ENCODE assay signal across 1 cellular context in the genomic region with DNA sequence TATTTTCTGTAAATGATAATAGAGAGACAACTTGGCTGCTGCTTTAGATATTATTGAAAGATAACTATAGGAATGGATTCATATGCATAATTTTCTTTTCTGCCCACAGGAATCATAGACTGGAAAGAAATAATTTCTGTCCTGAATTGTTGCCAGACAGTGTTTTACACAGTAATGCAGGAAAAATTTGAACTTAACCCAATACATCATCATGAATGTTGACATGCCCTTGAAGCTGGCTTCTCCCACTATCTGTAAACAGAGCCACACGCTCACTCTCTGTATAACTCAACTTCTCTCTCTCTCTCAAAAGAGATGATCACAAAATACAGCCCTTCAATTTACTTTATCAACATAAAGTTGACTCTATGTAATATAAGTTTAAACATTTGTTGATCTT.
TF ChIP-seq lines count a peak whose summit lies in the region.

No MANE protein-coding gene starts in this region.

TF ChIP-seq in HepG2, 621 proteins besides CTCF, POLR2A, EP300 and RAD21 (continued from another document):
- TF ChIP-seq, protein P1, sequence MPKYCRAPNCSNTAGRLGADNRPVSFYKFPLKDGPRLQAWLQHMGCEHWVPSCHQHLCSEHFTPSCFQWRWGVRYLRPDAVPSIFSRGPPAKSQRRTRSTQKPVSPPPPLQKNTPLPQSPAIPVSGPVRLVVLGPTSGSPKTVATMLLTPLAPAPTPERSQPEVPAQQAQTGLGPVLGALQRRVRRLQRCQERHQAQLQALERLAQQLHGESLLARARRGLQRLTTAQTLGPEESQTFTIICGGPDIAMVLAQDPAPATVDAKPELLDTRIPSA (CRISPR knock-in tag; IDR thresholded peaks at IDR 0.05; ENCODE audit: borderline replicate concordance), result no peak
- TF ChIP-seq TCF12 (IDR thresholded peaks at IDR 0.05), result no peak
- TF ChIP-seq TCF12 (CRISPR knock-in tag; IDR thresholded peaks at IDR 0.05), result no peak
- TF ChIP-seq, protein P2, sequence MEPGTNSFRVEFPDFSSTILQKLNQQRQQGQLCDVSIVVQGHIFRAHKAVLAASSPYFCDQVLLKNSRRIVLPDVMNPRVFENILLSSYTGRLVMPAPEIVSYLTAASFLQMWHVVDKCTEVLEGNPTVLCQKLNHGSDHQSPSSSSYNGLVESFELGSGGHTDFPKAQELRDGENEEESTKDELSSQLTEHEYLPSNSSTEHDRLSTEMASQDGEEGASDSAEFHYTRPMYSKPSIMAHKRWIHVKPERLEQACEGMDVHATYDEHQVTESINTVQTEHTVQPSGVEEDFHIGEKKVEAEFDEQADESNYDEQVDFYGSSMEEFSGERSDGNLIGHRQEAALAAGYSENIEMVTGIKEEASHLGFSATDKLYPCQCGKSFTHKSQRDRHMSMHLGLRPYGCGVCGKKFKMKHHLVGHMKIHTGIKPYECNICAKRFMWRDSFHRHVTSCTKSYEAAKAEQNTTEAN (CRISPR knock-in tag; conservative IDR thresholded peaks at IDR 0.05), result no peak
- TF ChIP-seq LCORL (IDR thresholded peaks at IDR 0.05), result no peak
- TF ChIP-seq LCORL (CRISPR knock-in tag; IDR thresholded peaks at IDR 0.05), result no peak
- TF ChIP-seq, protein P3, sequence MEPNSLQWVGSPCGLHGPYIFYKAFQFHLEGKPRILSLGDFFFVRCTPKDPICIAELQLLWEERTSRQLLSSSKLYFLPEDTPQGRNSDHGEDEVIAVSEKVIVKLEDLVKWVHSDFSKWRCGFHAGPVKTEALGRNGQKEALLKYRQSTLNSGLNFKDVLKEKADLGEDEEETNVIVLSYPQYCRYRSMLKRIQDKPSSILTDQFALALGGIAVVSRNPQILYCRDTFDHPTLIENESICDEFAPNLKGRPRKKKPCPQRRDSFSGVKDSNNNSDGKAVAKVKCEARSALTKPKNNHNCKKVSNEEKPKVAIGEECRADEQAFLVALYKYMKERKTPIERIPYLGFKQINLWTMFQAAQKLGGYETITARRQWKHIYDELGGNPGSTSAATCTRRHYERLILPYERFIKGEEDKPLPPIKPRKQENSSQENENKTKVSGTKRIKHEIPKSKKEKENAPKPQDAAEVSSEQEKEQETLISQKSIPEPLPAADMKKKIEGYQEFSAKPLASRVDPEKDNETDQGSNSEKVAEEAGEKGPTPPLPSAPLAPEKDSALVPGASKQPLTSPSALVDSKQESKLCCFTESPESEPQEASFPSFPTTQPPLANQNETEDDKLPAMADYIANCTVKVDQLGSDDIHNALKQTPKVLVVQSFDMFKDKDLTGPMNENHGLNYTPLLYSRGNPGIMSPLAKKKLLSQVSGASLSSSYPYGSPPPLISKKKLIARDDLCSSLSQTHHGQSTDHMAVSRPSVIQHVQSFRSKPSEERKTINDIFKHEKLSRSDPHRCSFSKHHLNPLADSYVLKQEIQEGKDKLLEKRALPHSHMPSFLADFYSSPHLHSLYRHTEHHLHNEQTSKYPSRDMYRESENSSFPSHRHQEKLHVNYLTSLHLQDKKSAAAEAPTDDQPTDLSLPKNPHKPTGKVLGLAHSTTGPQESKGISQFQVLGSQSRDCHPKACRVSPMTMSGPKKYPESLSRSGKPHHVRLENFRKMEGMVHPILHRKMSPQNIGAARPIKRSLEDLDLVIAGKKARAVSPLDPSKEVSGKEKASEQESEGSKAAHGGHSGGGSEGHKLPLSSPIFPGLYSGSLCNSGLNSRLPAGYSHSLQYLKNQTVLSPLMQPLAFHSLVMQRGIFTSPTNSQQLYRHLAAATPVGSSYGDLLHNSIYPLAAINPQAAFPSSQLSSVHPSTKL (CRISPR knock-in tag; IDR thresholded peaks at IDR 0.05), result peak; percentile 86
- no peak for TF ChIP-seq ZNF570 (CRISPR knock-in tag; IDR thresholded peaks at IDR 0.05; ENCODE audit: borderline replicate concordance)
